ENCODE assay signal across 1 cellular context in genomic region chr19:16076154-16076957, GRCh38.
TF ChIP-seq lines count a peak whose summit lies in the region.

Gene TPM4 (plus strand): TSS chr19:16076495. CDS start chr19:16076566, 71 bp downstream.

TF ChIP-seq in WTC11, 78 proteins besides CTCF, POLR2A, EP300 and RAD21 (continued from another document):
- TF ChIP-seq ETV6 (CRISPR knock-in tag; IDR thresholded peaks at IDR 0.05), result no peak
- peak; percentile 51; the same call in 1 of the 2 replicates for TF ChIP-seq ELF4 (CRISPR knock-in tag; IDR thresholded peaks at IDR 0.05; ENCODE audit: low read depth)
- TF ChIP-seq PRRX2 (CRISPR knock-in tag; IDR thresholded peaks at IDR 0.05), result no peak
- peak; percentile 66; the same call in 1 of the 2 replicates for TF ChIP-seq SP1 (CRISPR knock-in tag; conservative IDR thresholded peaks at IDR 0.05)
- TF ChIP-seq KAT7 (CRISPR knock-in tag; IDR thresholded peaks at IDR 0.05; ENCODE audit: borderline replicate concordance), result 0 out of 2 replicates have a peak, but pooled peaks have one; percentile 29
- no peak for TF ChIP-seq NR1H2 (CRISPR knock-in tag; IDR thresholded peaks at IDR 0.05)
- TF ChIP-seq TEAD4 (CRISPR knock-in tag; IDR thresholded peaks at IDR 0.05), result no peak
- no peak for TF ChIP-seq FOXP1 (CRISPR knock-in tag; IDR thresholded peaks at IDR 0.05; ENCODE audit: borderline replicate concordance)
- no peak for TF ChIP-seq CBFB (CRISPR knock-in tag; IDR thresholded peaks at IDR 0.05; ENCODE audit: low read depth)
